Comparison of ENCODE assay signal across 11 cellular contexts in genomic region chr2:143263045-143263625, GRCh38.
DNase-seq lines count a peak whose midpoint lies in the region; ATAC-seq and TF ChIP-seq lines count a peak whose summit lies in the region.
"Had no signal": no experiment of that assay in that cellular context is flagged by ENCODE, and none has a peak within 500 bp of the region (broad histone marks: within the 10 kb centered on the region; RNA-seq: fewer than 3 reads in every experiment).

No MANE protein-coding gene starts in this region.

- H3K4me1 ChIP-seq in H9 (ENCODE audit: insufficient read depth, low read length), result no peaks in the 10 kb centered on the region; the same call in 1 of the 2 replicates
- no peaks in the 10 kb centered on the region for H3K4me1 ChIP-seq in hepatocyte (ENCODE audit: insufficient read depth)
- no peaks in the 10 kb centered on the region for H3K4me1 ChIP-seq in mesenchymal stem cell (ENCODE audit: control insufficient read depth, insufficient read depth, low read depth, low read length)
- H3K4me1 ChIP-seq in gastroesophageal sphincter, result peaks cover 0 to 16% (median 0%) of the 10 kb centered on the region in 3 donors

- H2BK15ac ChIP-seq in H9 (ENCODE audit: low read depth, low read length) (no peak overlapping the region), mesenchymal stem cell (ENCODE audit: low read depth, poor library complexity, severe bottlenecking) (no peak overlapping the region)

- no peak for TF ChIP-seq POLR2A in gastroesophageal sphincter (IDR thresholded peaks at IDR 0.05)

- no CpG with 5 or more reads among the region's 2 CpGs for WGBS in H9 (ENCODE audit: extremely low coverage, insufficient read length, low lambda C conversion rate)
- 98% methylated on average over 2 of the region's 2 CpGs for WGBS in hepatocyte (ENCODE audit: low lambda C conversion rate, missing lambda C conversion rate)
- WGBS in mesenchymal stem cell, result 100% methylated on average over 2 of the region's 2 CpGs
- WGBS in gastroesophageal sphincter (ENCODE audit: low coverage in 1 of 2), 2 donors, result 89 to 92% methylated on average over 2 of the region's 2 CpGs

- H3K36me3 Mint-ChIP-seq in H9 (ENCODE audit: insufficient read depth in 1 of 3, low read depth in 3 of 3) (no peaks in the 10 kb centered on the region), WTC11 (no peaks in the 10 kb centered on the region)

- H3K9ac ChIP-seq in H9 (ENCODE audit: extremely low read depth, insufficient read length, low read length) (no peak overlapping the region), mesenchymal stem cell (ENCODE audit: low read length) (no peak overlapping the region)

- H3K4me2 ChIP-seq in H9 (ENCODE audit: insufficient read depth, insufficient read length, low read length) (no peak overlapping the region), hepatocyte (no peak overlapping the region), mesenchymal stem cell (ENCODE audit: low read length, poor library complexity, severe bottlenecking) (no peak overlapping the region)

- no peak overlapping the region for H2BK20ac ChIP-seq in H9 (ENCODE audit: low read depth, low read length, poor library complexity, severe bottlenecking)

- H3K27me3 Mint-ChIP-seq in H9 (ENCODE audit: low read depth) (no peaks in the 10 kb centered on the region), WTC11 (ENCODE audit: low read depth) (no peaks in the 10 kb centered on the region)

- H3T11ph ChIP-seq in H9 (ENCODE audit: low read length), result no peak overlapping the region

- H3K9me3 ChIP-seq in H9 (ENCODE audit: control insufficient read depth, low read depth, low read length) (no peaks in the 10 kb centered on the region), hepatocyte (ENCODE audit: low read depth) (no peaks in the 10 kb centered on the region), mesenchymal stem cell (ENCODE audit: control insufficient read depth, low read length) (no peaks in the 10 kb centered on the region), gastroesophageal sphincter (no peaks in the 10 kb centered on the region)

- H3K4me3 Mint-ChIP-seq in H9, result no peak overlapping the region
- H3K4me3 Mint-ChIP-seq in WTC11, result no peak overlapping the region
- H3K4me3 Mint-ChIP-seq: nephron progenitor cell had no signal

- H2BK5ac ChIP-seq in H9 (ENCODE audit: insufficient read length, low read length) (no peak overlapping the region), mesenchymal stem cell (ENCODE audit: low read depth, low read length, poor library complexity, severe bottlenecking) (no peak overlapping the region)

- H3K79me1 ChIP-seq in H9 (ENCODE audit: insufficient read depth, low read depth, low read length, poor library complexity, severe bottlenecking) (no peaks in the 10 kb centered on the region), mesenchymal stem cell (replicated peaks; ENCODE audit: low read length, poor library complexity, severe bottlenecking) (no peaks in the 10 kb centered on the region)

- H3K9me2 ChIP-seq in hepatocyte (replicated peaks; ENCODE audit: insufficient read depth), result no peaks in the 10 kb centered on the region

- H3K4ac ChIP-seq in H9 (ENCODE audit: low read depth, low read length) (no peak overlapping the region), mesenchymal stem cell (ENCODE audit: low read depth in 1 of 2, low read length in 2 of 2) (no peak overlapping the region)

- H3K36me3 ChIP-seq in hepatocyte (replicated peaks; ENCODE audit: insufficient read depth, low read depth), result no peaks in the 10 kb centered on the region
- no peaks in the 10 kb centered on the region for H3K36me3 ChIP-seq in mesenchymal stem cell (ENCODE audit: control insufficient read depth in 1 of 2, insufficient read depth in 2 of 2, low read depth in 1 of 2, low read length in 2 of 2)
- H3K36me3 ChIP-seq in gastroesophageal sphincter, result no peaks in the 10 kb centered on the region

- H3K27me3 ChIP-seq in H9 (ENCODE audit: insufficient read depth, low read length) (no peaks in the 10 kb centered on the region), hepatocyte (no peaks in the 10 kb centered on the region), mesenchymal stem cell (ENCODE audit: control insufficient read depth in 1 of 2, insufficient read depth in 1 of 2, low read length in 2 of 2) (no peaks in the 10 kb centered on the region), gastroesophageal sphincter (no peaks in the 10 kb centered on the region)

- no peak overlapping the region for H2BK12ac ChIP-seq in H9 (ENCODE audit: insufficient read length, low read depth, low read length)
- no peak overlapping the region for H2BK12ac ChIP-seq in mesenchymal stem cell (ENCODE audit: low read length in 2 of 2)

- TF ChIP-seq CTCF in C4-2B (conservative IDR thresholded peaks at IDR 0.05) (peak; percentile 10), H9 (conservative IDR thresholded peaks at IDR 0.05) (peak; percentile 69), WTC11 (IDR thresholded peaks at IDR 0.05) (0 out of 2 replicates have a peak, but pooled peaks have one; percentile 26), hepatocyte (IDR thresholded peaks at IDR 0.05; ENCODE audit: poor library complexity) (peak; percentile 10), gastroesophageal sphincter (IDR thresholded peaks at IDR 0.05) (no peak)

- H3K14ac ChIP-seq in H9 (ENCODE audit: insufficient read depth, low read length) (no peak overlapping the region), mesenchymal stem cell (ENCODE audit: low read length in 2 of 2) (no peak overlapping the region)

- no peak overlapping the region; a peak in 1 of 7 replicates for H3K27ac Mint-ChIP-seq in H9
- no peak overlapping the region for H3K27ac Mint-ChIP-seq in WTC11
- H3K27ac Mint-ChIP-seq: nephron progenitor cell had no signal

- H2AFZ ChIP-seq in H9 (ENCODE audit: low read length) (no peak overlapping the region), hepatocyte (no peak overlapping the region), mesenchymal stem cell (ENCODE audit: low read depth, low read length) (no peak overlapping the region)

- H3K27ac ChIP-seq in C4-2B (no peak overlapping the region), H9 (ENCODE audit: insufficient read length, low read depth, low read length) (no peak overlapping the region), hepatocyte (no peak overlapping the region), mesenchymal stem cell (ENCODE audit: low read length, poor library complexity, severe bottlenecking) (no peak overlapping the region), gastroesophageal sphincter (no peak overlapping the region)

- H4K8ac ChIP-seq in H9 (replicated peaks; ENCODE audit: insufficient read length, low read depth, low read length) (no peak overlapping the region), mesenchymal stem cell (ENCODE audit: low read length) (no peak overlapping the region)

- TF ChIP-seq EP300 in gastroesophageal sphincter (IDR thresholded peaks at IDR 0.05), result no peak

- H3K9me3 Mint-ChIP-seq in H9 (no peaks in the 10 kb centered on the region), WTC11 (no peaks in the 10 kb centered on the region)
- H3K9me3 Mint-ChIP-seq: nephron progenitor cell had no signal

- H3K18ac ChIP-seq in H9 (ENCODE audit: insufficient read length, low read depth, low read length) (no peak overlapping the region), mesenchymal stem cell (ENCODE audit: low read depth in 1 of 2, low read length in 2 of 2) (no peak overlapping the region)

- H3K4me3 ChIP-seq in hepatocyte (no peak overlapping the region), mesenchymal stem cell (ENCODE audit: insufficient read depth in 1 of 2, low read depth in 1 of 2, low read length in 2 of 2) (no peak overlapping the region), gastroesophageal sphincter (no peak overlapping the region)

- H3K23ac ChIP-seq in H9 (ENCODE audit: insufficient read length, low read depth, low read length), result no peak overlapping the region
- H3K23ac ChIP-seq in mesenchymal stem cell (ENCODE audit: low read length in 2 of 2), result no peak overlapping the region

- H3K56ac ChIP-seq in H9 (ENCODE audit: insufficient read length, low read depth, low read length), result no peak overlapping the region

- peak; percentile 86 for ATAC-seq in WTC11
- ATAC-seq in HG03565 (IDR thresholded peaks at IDR 0.05; ENCODE audit: unreplicated experiment), result no peak
- no peak for ATAC-seq in Right ventricle myocardium inferior
- no peak for ATAC-seq in gastroesophageal sphincter

- POLR2A ChIA-PET in WTC11 (lab: Charles Lee), result no interaction called here

- intact Hi-C loops in Right ventricle myocardium inferior (cut with DNase I), result no loop called here

- H2BK120ac ChIP-seq in H9 (ENCODE audit: low read depth, low read length, poor library complexity, severe bottlenecking) (no peak overlapping the region), mesenchymal stem cell (ENCODE audit: low read depth, low read length) (no peak overlapping the region)

- no peak overlapping the region for H4K91ac ChIP-seq in H9 (ENCODE audit: insufficient read length, low read depth, low read length)
- no peak overlapping the region for H4K91ac ChIP-seq in mesenchymal stem cell (ENCODE audit: low read length)

- DNase-seq in H9 (peak; percentile 38), WTC11 (ENCODE audit: low spot score) (peak; percentile 19), hepatocyte (ENCODE audit: low spot score) (no peak), mesenchymal stem cell (no peak), Right ventricle myocardium inferior (ENCODE audit: missing footprints) (no peak)
- DNase-seq: GDM1, NCI-H69, nephron progenitor cell had no signal

- CTCF ChIA-PET in WTC11 (lab: Charles Lee), result interaction anchor here (1.2 to 1.4 kb wide), 2 partner anchors 21 to 101 kb away, joined by 4 read pairs; no protein-coding TSS in a partner anchor

- H3K79me2 ChIP-seq in H9 (ENCODE audit: insufficient read depth, low read length) (no peaks in the 10 kb centered on the region), hepatocyte (no peaks in the 10 kb centered on the region)

- no peaks in the 10 kb centered on the region for H3K23me2 ChIP-seq in H9 (ENCODE audit: insufficient read length, low read depth, low read length, poor library complexity, severe bottlenecking)

- H4K20me1 ChIP-seq in H9 (ENCODE audit: control insufficient read depth, insufficient read depth, insufficient read length), result no peaks in the 10 kb centered on the region
- H4K20me1 ChIP-seq in hepatocyte (ENCODE audit: insufficient read depth, poor library complexity, severe bottlenecking), result no peaks in the 10 kb centered on the region

- H3K4me1 Mint-ChIP-seq in H9 (peaks cover 8% of the 10 kb centered on the region in 2 experiments), WTC11 (peaks cover 12% of the 10 kb centered on the region)

- H4K5ac ChIP-seq in H9 (ENCODE audit: insufficient read length, low read depth, low read length), result no peak overlapping the region

- H2AK5ac ChIP-seq in H9 (ENCODE audit: insufficient read length, low read length) (no peak overlapping the region), mesenchymal stem cell (ENCODE audit: low read length, severe bottlenecking) (no peak overlapping the region)

Comparison
In these comparisons a context has a peak if more than half of its experiments do, and no peak if none do; other contexts are left out.
1. CTCF ChIP-seq: peak in C4-2B (single experiment), H9 (single experiment), WTC11 (single experiment) and hepatocyte (single experiment); none in gastroesophageal sphincter (0 of 4).
2. DNase-seq: peak in H9 (single experiment) and WTC11 (single experiment); none in hepatocyte (single experiment), mesenchymal stem cell (single experiment) and Right ventricle myocardium inferior (single experiment).